In the genomic region with DNA sequence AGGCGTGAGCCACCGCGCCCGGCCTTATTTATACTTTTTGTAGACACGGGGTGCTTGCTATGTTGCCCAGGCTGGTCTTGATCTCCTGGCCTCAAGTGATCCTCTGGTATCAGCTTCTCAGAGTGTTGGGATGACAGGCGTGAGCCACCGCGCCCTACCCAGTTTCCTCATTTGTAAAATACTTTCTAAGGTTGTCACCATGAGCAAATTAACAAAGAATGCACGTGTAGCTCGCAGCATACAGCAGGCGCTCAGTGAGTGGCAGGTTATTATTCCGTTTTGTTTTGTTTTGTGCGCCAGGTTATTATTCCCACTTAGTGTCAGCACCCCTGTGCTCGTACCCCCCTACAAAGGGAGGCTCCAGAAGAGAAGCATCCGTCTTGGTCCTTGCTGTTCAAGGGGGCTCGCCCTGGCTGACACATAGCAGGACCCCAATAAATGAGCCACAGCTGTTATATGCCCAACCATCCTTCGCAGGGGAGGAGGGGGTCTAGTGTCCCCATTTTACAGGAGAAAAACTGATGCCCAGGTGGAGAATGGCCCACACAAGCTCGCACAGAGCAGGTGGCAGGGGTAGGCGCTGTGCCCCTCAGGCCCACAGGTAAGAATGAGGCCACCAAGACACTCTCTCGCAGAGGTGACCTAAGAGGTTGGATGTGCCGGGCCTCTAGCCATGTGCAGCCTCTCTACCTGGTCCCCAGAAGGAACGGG, we compare ENCODE assay signal across 8 cellular contexts. TPM values are rescaled to one million over a fixed set of nuclear protein-coding genes. Genes with fewer than 3 reads are reported as not detected.
DNase-seq lines count a peak whose midpoint lies in the region; ATAC-seq and TF ChIP-seq lines count a peak whose summit lies in the region.

No MANE protein-coding gene starts in this region.

- DNase-seq in Panc1 (ENCODE audit: low read depth, low spot score) (peak; percentile 83), epithelial cell of proximal tubule (ENCODE audit: low read depth) (no peak), psoas muscle (no peak), NCI-H1930 (lab: John Stamatoyannopoulos, UW) (no peak), iPS-NIHi7 (ENCODE audit: extremely low spot score) (no peak), amniotic stem cell (lab: John Stamatoyannopoulos, UW) (no peak)

- peak overlapping the region; percentile 74 to 75 for H3K4me3 ChIP-seq in Panc1 (ENCODE audit: low read depth in 2 of 2, low read length in 2 of 2)
- H3K4me3 ChIP-seq in epithelial cell of proximal tubule (ENCODE audit: low read depth, low read length) = peak overlapping the region; percentile 85
- H3K4me3 ChIP-seq in psoas muscle = peak overlapping the region; percentile 98

- POLR2A ChIA-PET in Panc1 (lab: Charles Lee) = no interaction called here

- ATAC-seq in GM21786 (IDR thresholded peaks at IDR 0.05; ENCODE audit: unreplicated experiment) (peak; percentile 2), Panc1 (peak; percentile 10), psoas muscle (no peak), GM19035 (IDR thresholded peaks at IDR 0.05; ENCODE audit: unreplicated experiment) (no peak)

- BruUV-seq in Panc1 (replicated peaks; lab: Mats Ljungman, UMichigan) = no TSS peak

- H3K4me1 ChIP-seq in Panc1 (ENCODE audit: control insufficient read depth, insufficient read depth, low read length) (peaks cover 13% of the 10 kb centered on the region), psoas muscle (peaks cover 64% of the 10 kb centered on the region)

- in situ Hi-C loops in Panc1 (cut with HindIII; ENCODE audit: low pct_unique_long_range_greater_than_20kb, low sequenced_read_pairs) = no loop called here

- TF ChIP-seq CTCF in Panc1 (IDR thresholded peaks at IDR 0.05) (no peak), epithelial cell of proximal tubule (conservative IDR thresholded peaks at IDR 0.05; ENCODE audit: low read depth, low read length) (no peak), psoas muscle (IDR thresholded peaks at IDR 0.05) (no peak)

- H3K36me3 ChIP-seq in Panc1 (ENCODE audit: control insufficient read depth, insufficient read depth, low read length) = peaks cover 3% of the 10 kb centered on the region; the same call in 1 of the 2 replicates
- peaks cover 3 to 42% of the 10 kb centered on the region in 2 donors for H3K36me3 ChIP-seq in psoas muscle (ENCODE audit: insufficient read depth in 1 of 2, low read depth in 1 of 2)

- CTCF ChIA-PET in Panc1 (lab: Charles Lee) = interaction anchor here (0.7 kb wide), 1 partner anchor 87 kb away, joined by 4 read pairs; no protein-coding TSS in a partner anchor

- intact Hi-C loops in Panc1 (cut with micrococcal nuclease; ENCODE audit: unreplicated experiment) = no loop called here
- intact Hi-C loops in psoas muscle (cut with DNase I) = loop anchor here in 1 of 2 donors (5.0 kb wide), 1 partner anchor 58 kb away; the partner anchor contains the start of gene SMCR8

- 53 to 65% (median 58%) methylated on average over 22 of the region's 22 CpGs for WGBS in psoas muscle, 3 donors

- peak overlapping the region; percentile 76 for H3K27ac ChIP-seq in Panc1 (ENCODE audit: low read length)
- peak overlapping the region; percentile 100 for H3K27ac ChIP-seq in psoas muscle

- H3K27me3 ChIP-seq in Panc1 (ENCODE audit: control insufficient read depth, insufficient read depth, low read length) (no peaks in the 10 kb centered on the region), psoas muscle (ENCODE audit: insufficient read depth in 3 of 3, low read length in 2 of 3) (no peaks in the 10 kb centered on the region)

- H3K9me3 ChIP-seq in Panc1 (ENCODE audit: control insufficient read depth, insufficient read depth, low read depth, low read length) = no peaks in the 10 kb centered on the region
- no peaks in the 10 kb centered on the region for H3K9me3 ChIP-seq in psoas muscle

RNA-seq across cellular contexts. Expression of gene MIEF2, which starts 0.7 kb away (rescaled TPM):
- total RNA-seq in Panc1 (2021; ENCODE audit: unreplicated experiment) (11.2 TPM), epithelial cell of proximal tubule (43.1 and 48.0 TPM in 2 replicates), psoas muscle (10 to 100 TPM; 14.3 to 28.4 (median 22.0) TPM)
- polyA plus RNA-seq in Panc1 (2012; ENCODE audit: insufficient read length) = 18.5 TPM
- polyA plus RNA-seq in psoas muscle = 10 to 100 TPM in 2 of 3 donors, 1 to 10 TPM in 1; 8.1 to 18.4 (median 11.6) TPM

RNA-seq across cellular contexts. Expression of gene FLII, which starts 1.2 kb away (rescaled TPM):
- total RNA-seq in Panc1 (2021; ENCODE audit: unreplicated experiment) (207 TPM), epithelial cell of proximal tubule (425 and 531 TPM in 2 replicates), psoas muscle (100 to 1,000 TPM; 517 to 816 (median 599) TPM)
- polyA plus RNA-seq in Panc1 (2012; ENCODE audit: insufficient read length) = 215 TPM
- polyA plus RNA-seq in psoas muscle = 100 to 1,000 TPM; 379 to 491 (median 476) TPM

RNA-seq across cellular contexts. Expression of gene LLGL1, which starts 34.3 kb away (rescaled TPM):
- total RNA-seq in Panc1 (2021; ENCODE audit: unreplicated experiment) (18.4 TPM), epithelial cell of proximal tubule (46.1 and 65.3 TPM in 2 replicates), psoas muscle (1 to 10 TPM; 6.6 to 9.4 (median 8.5) TPM)
- polyA plus RNA-seq in Panc1 (2012; ENCODE audit: insufficient read length) = 21.4 TPM
- 1 to 10 TPM; 5.1 to 9.5 (median 6.2) TPM for polyA plus RNA-seq in psoas muscle

RNA-seq across cellular contexts. Expression of gene TOP3A, which starts 55.0 kb away (rescaled TPM):
- total RNA-seq in Panc1 (2021; ENCODE audit: unreplicated experiment) (49.3 TPM), epithelial cell of proximal tubule (31.0 and 49.2 TPM in 2 replicates), psoas muscle (10 to 100 TPM in 3 of 4 donors, 1 to 10 TPM in 1; 8.8 to 21.3 (median 14.1) TPM)
- 21.0 TPM for polyA plus RNA-seq in Panc1 (2012; ENCODE audit: insufficient read length)
- polyA plus RNA-seq in psoas muscle = 10 to 100 TPM; 10.5 to 24.3 (median 13.6) TPM

RNA-seq across cellular contexts. Expression of gene SMCR8, which starts 55.3 kb away (rescaled TPM):
- total RNA-seq in Panc1 (2021; ENCODE audit: unreplicated experiment) (24.9 TPM), epithelial cell of proximal tubule (9.5 and 11.1 TPM in 2 replicates), psoas muscle (10 to 100 TPM in 3 of 4 donors, 1 to 10 TPM in 1; 8.0 to 14.4 (median 12.2) TPM)
- 13.8 TPM for polyA plus RNA-seq in Panc1 (2012; ENCODE audit: insufficient read length)
- polyA plus RNA-seq in psoas muscle = 10 to 100 TPM in 1 of 3 donors, 1 to 10 TPM in 2; 3.9 to 23.4 (median 6.8) TPM

Comparison
In these comparisons a context has a peak if more than half of its experiments do, and no peak if none do; other contexts are left out.
1. ATAC-seq: peak in GM21786 (single experiment) and Panc1 (single experiment); none in psoas muscle (0 of 4) and GM19035 (single experiment).
2. Peak in every context shown above with its lines, with median percentiles within 50 percentile points of each other: H3K4me3 ChIP-seq.